ENCODE assay signal across 8 cellular contexts in genomic region chr12:31958601-31959000, GRCh38. TPM values are rescaled to one million over a fixed set of nuclear protein-coding genes. Genes with fewer than 3 reads are reported as not detected.
DNase-seq lines count a peak whose midpoint lies in the region; ATAC-seq and TF ChIP-seq lines count a peak whose summit lies in the region.

No MANE protein-coding gene starts in this region.

- POLR2A ChIA-PET in BJ (lab: Charles Lee), result interaction anchor here (0.6 kb wide), 1 partner anchor 299 kb away, joined by 13 read pairs; the partner anchor contains the start of gene ETFBKMT
- POLR2A ChIA-PET in naive thymus-derived CD8-positive, alpha-beta T cell (lab: Charles Lee), result interaction anchor here (0.6 to 4.6 kb wide), 36 partner anchors 8 to 353 kb away, joined by 3 to 112 read pairs (median 6); partner anchors contain the start of genes AMN1 and ETFBKMT

- intact Hi-C loops in colonic mucosa (cut with DNase I), result loop anchor here (5.0 kb wide), 1 partner anchor 301 kb away; the partner anchor contains the start of gene ETFBKMT

- H3K4me1 Mint-ChIP-seq in naive thymus-derived CD8-positive, alpha-beta T cell, result peaks cover 34 to 80% (median 68%) of the 10 kb centered on the region in 4 donors

- no peaks in the 10 kb centered on the region for H3K27me3 Mint-ChIP-seq in naive thymus-derived CD8-positive, alpha-beta T cell

- peak overlapping the region; percentile 87 for H3K27ac ChIP-seq in colonic mucosa

- H3K4me3 ChIP-seq in BJ (ENCODE audit: low read depth, low read length) (peak overlapping the region; percentile 55), colonic mucosa (peak overlapping the region; percentile 50)

- H3K4me1 ChIP-seq in colonic mucosa, result peaks cover 8% of the 10 kb centered on the region

- H3K9me3 Mint-ChIP-seq in naive thymus-derived CD8-positive, alpha-beta T cell, result peaks cover 0 to 2% (median 0%) of the 10 kb centered on the region in 9 donors

- H3K9me3 ChIP-seq in colonic mucosa, result no peaks in the 10 kb centered on the region

- peaks cover 24 to 37% (median 36%) of the 10 kb centered on the region in 3 donors for H3K36me3 Mint-ChIP-seq in naive thymus-derived CD8-positive, alpha-beta T cell

- no peaks in the 10 kb centered on the region for H3K36me3 ChIP-seq in BJ (ENCODE audit: control insufficient read depth, insufficient read depth, low read length)
- no peaks in the 10 kb centered on the region for H3K36me3 ChIP-seq in colonic mucosa

- peak overlapping the region; percentile 83 to 98 (median 92) for H3K4me3 Mint-ChIP-seq in naive thymus-derived CD8-positive, alpha-beta T cell

- CTCF ChIA-PET in BJ (lab: Yijun Ruan, JAX), result interaction anchor here (1.1 to 1.6 kb wide), 4 partner anchors 19 to 714 kb away, joined by 3 to 4 read pairs (median 4); no protein-coding TSS in a partner anchor

- ATAC-seq in naive thymus-derived CD8-positive, alpha-beta T cell, result no peak
- ATAC-seq in GM21528 (IDR thresholded peaks at IDR 0.05; ENCODE audit: low FRiP score, unreplicated experiment), result no peak

- TF ChIP-seq CTCF in BJ (IDR thresholded peaks at IDR 0.05; ENCODE audit: insufficient read depth, low read depth, low read length) (no peak), colonic mucosa (IDR thresholded peaks at IDR 0.05) (no peak)

- H3K27me3 ChIP-seq in BJ (ENCODE audit: control insufficient read depth, insufficient read depth, low read length), result no peaks in the 10 kb centered on the region
- H3K27me3 ChIP-seq in colonic mucosa, result no peaks in the 10 kb centered on the region

- peak overlapping the region; percentile 62 to 85 for H3K9ac ChIP-seq in colonic mucosa (ENCODE audit: low read depth in 2 of 2, low read length in 2 of 2)

- no peak for DNase-seq in BJ (ENCODE audit: low read depth)
- peak; percentile 10 for DNase-seq in LoVo (ENCODE audit: low spot score)
- DNase-seq in colonic mucosa, result no peak
- DNase-seq in naive thymus-derived CD8-positive, alpha-beta T cell, result no peak
- DNase-seq in mesenteric fat pad (ENCODE audit: low spot score), result no peak
- DNase-seq in SIG-M5 (lab: John Stamatoyannopoulos, UW), result no peak
- no peak for DNase-seq in OCI-M1 (lab: John Stamatoyannopoulos, UW)

- H3K27ac Mint-ChIP-seq in naive thymus-derived CD8-positive, alpha-beta T cell, result peak overlapping the region; percentile 56 to 99 (median 95)

RNA-seq across cellular contexts. Expression of gene RESF1, which starts 0.6 kb away (rescaled TPM):
- polyA plus RNA-seq in BJ (2011; rRNA removed), result 4.6 and 9.5 TPM in 2 replicates
- polyA minus RNA-seq in BJ (2011; rRNA and poly(A)+ RNA removed), result 5.3 and 10.2 TPM in 2 replicates
- total RNA-seq in colonic mucosa (10 to 100 TPM; 20.8 to 34.2 TPM), mesenteric fat pad (49.7 TPM)
- 100 to 1,000 TPM; 541 to 583 TPM for total RNA-seq in naive thymus-derived CD8-positive, alpha-beta T cell
- polyA plus RNA-seq in naive thymus-derived CD8-positive, alpha-beta T cell, result 100 to 1,000 TPM; 129 to 237 (median 154) TPM

Comparison
In these comparisons a context has a peak if more than half of its experiments do, and no peak if none do; other contexts are left out.
1. RNA of gene RESF1, which starts 0.6 kb away (total RNA-seq): 541 to 583 TPM in naive thymus-derived CD8-positive, alpha-beta T cell; 49.7 TPM in mesenteric fat pad (single experiment) and 20.8 to 34.2 TPM in colonic mucosa; every median in the first group is over 10 times any median in the second.